Comparison of ENCODE assay signal across 8 cellular contexts in the genomic region with DNA sequence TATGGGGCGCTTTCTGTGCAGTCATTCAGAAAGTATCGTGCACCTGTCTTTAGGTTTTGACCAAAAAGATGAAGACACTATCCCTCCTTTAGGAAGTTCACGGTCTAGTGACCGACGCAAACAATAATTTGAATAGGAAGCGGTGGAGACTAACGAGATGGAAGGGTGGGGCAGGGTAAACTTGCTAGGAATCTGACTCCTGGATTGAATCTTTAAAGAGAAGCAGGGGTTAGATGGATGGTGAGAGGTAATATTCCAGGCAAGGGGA. TPM values are rescaled to one million over a fixed set of nuclear protein-coding genes. Genes with fewer than 3 reads are reported as not detected.
DNase-seq lines count a peak whose midpoint lies in the region; ATAC-seq and TF ChIP-seq lines count a peak whose summit lies in the region.

No MANE protein-coding gene starts in this region.

- H3K4ac ChIP-seq in IMR-90 (ENCODE audit: low read depth, low read length) = peak overlapping the region; percentile 69; the same call in 1 of the 2 replicates

- intact Hi-C loops in IMR-90 (cut with micrococcal nuclease) = no loop called here

- H3K79me1 ChIP-seq in IMR-90 (ENCODE audit: low read depth in 1 of 2, low read length in 2 of 2) = peaks cover 0 to 17% of the 10 kb centered on the region in 2 experiments; a peak in 2 of 4 replicates

- no peak overlapping the region for H2AK9ac ChIP-seq in IMR-90 (replicated peaks; ENCODE audit: low read depth, low read length, poor library complexity)

- H3K36me3 Mint-ChIP-seq in brain = peaks cover 19% of the 10 kb centered on the region

- peak overlapping the region; percentile 19; the same call in 1 of the 2 replicates for H3K23ac ChIP-seq in IMR-90 (ENCODE audit: low read depth, low read length)

- peak overlapping the region; percentile 89 to 98 for H4K8ac ChIP-seq in IMR-90 (ENCODE audit: low read depth in 2 of 2, low read length in 2 of 2)

- peak overlapping the region; percentile 96 for H2AFZ ChIP-seq in IMR-90 (replicated peaks; ENCODE audit: low read length, poor library complexity)

- peak overlapping the region; percentile 98 to 100 (median 98) for H3K4me3 Mint-ChIP-seq in brain

- H2BK5ac ChIP-seq in IMR-90 (ENCODE audit: low read depth, low read length, poor library complexity, severe bottlenecking) = peak overlapping the region; percentile 77

- no peaks in the 10 kb centered on the region for H3K9me1 ChIP-seq in IMR-90 (ENCODE audit: insufficient read depth, low read length)

- H3K4me2 ChIP-seq in IMR-90 (ENCODE audit: low read depth, low read length) = peak overlapping the region; percentile 87

- no peaks in the 10 kb centered on the region for H3K36me3 ChIP-seq in IMR-90 (ENCODE audit: control insufficient read depth, insufficient read depth, low read length)
- H3K36me3 ChIP-seq in muscle layer of colon (ENCODE audit: insufficient read depth, low read length) = no peaks in the 10 kb centered on the region

- TF ChIP-seq POLR2A in IMR-90 (IDR thresholded peaks at IDR 0.05; ENCODE audit: low read depth, low read length) = no peak

- no peak for DNase-seq in IMR-90
- DNase-seq in NCI-H1092 treated with DMSO at 0.1 percent for 48 hours (lab: John Stamatoyannopoulos, UW) = no peak
- no peak for DNase-seq in medulla oblongata (ENCODE audit: extremely low spot score)
- no peak for DNase-seq in stimulated activated CD4-positive, alpha-beta T cell treated with anti-CD3 and anti-CD28 coated beads, Interleukin-1b, Interleukin-23, amount 100 ng/mL, for 48 hours
- no peak for DNase-seq in OCI-M2 (lab: John Stamatoyannopoulos, UW; ENCODE audit: unreplicated experiment)

- peaks cover 44% of the 10 kb centered on the region for H3K4me1 Mint-ChIP-seq in brain

- 0 out of 2 replicates have a peak overlapping the region, but pooled peaks have one; percentile 3 for H2AK5ac ChIP-seq in IMR-90 (ENCODE audit: low read depth, low read length)

- TF ChIP-seq RAD21 in IMR-90 (IDR thresholded peaks at IDR 0.05; ENCODE audit: low read length) = no peak

- H3K4me3 ChIP-seq in IMR-90 (ENCODE audit: insufficient read depth, low read depth, low read length) (peak overlapping the region; percentile 56), muscle layer of colon (ENCODE audit: low read depth in 1 of 2, low read length in 2 of 2) (peak overlapping the region; percentile 30 to 47)

- POLR2A ChIA-PET in IMR-90 (lab: Charles Lee; ENCODE audit: unreplicated experiment) = no interaction called here

- H3K27me3 Mint-ChIP-seq in brain = peaks cover 14% of the 10 kb centered on the region

- no TSS peak for BruUV-seq in IMR-90 (replicated peaks; lab: Mats Ljungman, UMichigan)

- 27% methylated on average over 4 of the region's 7 CpGs; no CpG with 5 or more reads in 1 of the 2 experiments for WGBS in IMR-90 (ENCODE audit: extremely low coverage in 2 of 2, insufficient read length in 1 of 2), 2 experiments

- peak overlapping the region; percentile 78 for H3K56ac ChIP-seq in IMR-90 (ENCODE audit: extremely low read depth, insufficient read depth, low read length)

- peak overlapping the region; percentile 95 for H4K5ac ChIP-seq in IMR-90 (ENCODE audit: low read depth, low read length)

- H3K4me1 ChIP-seq in IMR-90 (ENCODE audit: control insufficient read depth, insufficient read depth, low read length) (peaks cover 3% of the 10 kb centered on the region; the same call in 1 of the 2 replicates), muscle layer of colon (ENCODE audit: insufficient read depth, low read length) (peaks cover 19% of the 10 kb centered on the region)

- H3K9me3 ChIP-seq in IMR-90 (ENCODE audit: control insufficient read depth, insufficient read depth, low read length) (no peaks in the 10 kb centered on the region), muscle layer of colon (ENCODE audit: low read length) (no peaks in the 10 kb centered on the region)

- ATAC-seq in GM19328 (IDR thresholded peaks at IDR 0.05; ENCODE audit: unreplicated experiment) = peak; percentile 3
- ATAC-seq in IMR-90 (ENCODE audit: low read depth) = no peak

- peak overlapping the region; percentile 76; the same call in 1 of the 2 replicates for H3K9ac ChIP-seq in IMR-90 (ENCODE audit: low read depth, low read length)
- H3K9ac ChIP-seq in muscle layer of colon (ENCODE audit: low read length) = peak overlapping the region; percentile 36

- CTCF ChIA-PET in IMR-90 (lab: Yijun Ruan, JAX) = no interaction called here

- H3K14ac ChIP-seq in IMR-90 (replicated peaks; ENCODE audit: low read depth, low read length) = peak overlapping the region; percentile 88

- TF ChIP-seq CTCF in IMR-90 (conservative IDR thresholded peaks at IDR 0.05; ENCODE audit: low read depth, low read length) (no peak), brain (conservative IDR thresholded peaks at IDR 0.05) (no peak)

- H2BK15ac ChIP-seq in IMR-90 (ENCODE audit: low read depth, low read length) = no peak overlapping the region

- H4K91ac ChIP-seq in IMR-90 (ENCODE audit: insufficient read depth, low read depth, low read length) = peak overlapping the region; percentile 49; the same call in 1 of the 2 replicates

- H3K27ac ChIP-seq in IMR-90 (ENCODE audit: insufficient read depth, low read length) = peak overlapping the region; percentile 74; the same call in 1 of the 2 replicates
- H3K27ac ChIP-seq in muscle layer of colon (ENCODE audit: low read depth, low read length) = peak overlapping the region; percentile 87

- dilution Hi-C loops in IMR-90 (cut with HindIII; ENCODE audit: low sequenced_read_pairs, unreplicated experiment) = no loop called here

- no peaks in the 10 kb centered on the region for H3K9me3 Mint-ChIP-seq in brain

- no peaks in the 10 kb centered on the region for H3K27me3 ChIP-seq in IMR-90 (ENCODE audit: control insufficient read depth, insufficient read depth, low read length)
- no peaks in the 10 kb centered on the region for H3K27me3 ChIP-seq in muscle layer of colon (ENCODE audit: control insufficient read depth in 1 of 2, insufficient read depth in 2 of 2, low read length in 2 of 2)

- H4K20me1 ChIP-seq in IMR-90 (ENCODE audit: insufficient read depth, low read length) = peaks cover 36% of the 10 kb centered on the region

- no peak overlapping the region for H3K18ac ChIP-seq in IMR-90 (ENCODE audit: low read depth, low read length)

- no peak overlapping the region for H2BK20ac ChIP-seq in IMR-90 (ENCODE audit: low read depth, low read length)

- peak overlapping the region; percentile 94 to 99 (median 97) for H3K27ac Mint-ChIP-seq in brain

- H2BK120ac ChIP-seq in IMR-90 (ENCODE audit: low read depth, low read length) = peak overlapping the region; percentile 5; the same call in 1 of the 2 replicates

- in situ Hi-C loops in IMR-90 (cut with MboI; ENCODE audit: low sequenced_read_pairs) = no loop called here

TF ChIP-seq in IMR-90, 13 proteins besides CTCF, POLR2A, EP300 and RAD21:
- TF ChIP-seq CEBPB (IDR thresholded peaks at IDR 0.05; ENCODE audit: low read depth, low read length) (no peak), MAZ (IDR thresholded peaks at IDR 0.05; ENCODE audit: borderline replicate concordance, low read depth, low read length) (no peak), CHD1 (IDR thresholded peaks at IDR 0.05; ENCODE audit: low read depth, low read length) (no peak), RFX5 (IDR thresholded peaks at IDR 0.05; ENCODE audit: low read depth, low read length) (no peak), BHLHE40 (IDR thresholded peaks at IDR 0.05; ENCODE audit: low read depth, low read length) (no peak), FOS (IDR thresholded peaks at IDR 0.05; ENCODE audit: low read depth, low read length) (no peak), ELK1 (IDR thresholded peaks at IDR 0.05; ENCODE audit: borderline replicate concordance, low read depth, low read length) (no peak), SMC3 (IDR thresholded peaks at IDR 0.05; ENCODE audit: low read depth, low read length) (no peak), RCOR1 (IDR thresholded peaks at IDR 0.05; ENCODE audit: insufficient replicate concordance, low read length) (no peak), USF2 (IDR thresholded peaks at IDR 0.05; ENCODE audit: low read depth, low read length) (no peak), MAFK (IDR thresholded peaks at IDR 0.05; ENCODE audit: low read depth, low read length) (no peak), NFE2L2 (IDR thresholded peaks at IDR 0.05; ENCODE audit: low read depth, low read length) (no peak), MXI1 (IDR thresholded peaks at IDR 0.05; ENCODE audit: borderline replicate concordance, low read depth, low read length) (no peak)
TF ChIP-seq in IMR-90: peak in this region for 0.

RNA-seq across cellular contexts. Expression of gene TXNL1, which starts 0.6 kb away (rescaled TPM):
- total RNA-seq in IMR-90 (2012; rRNA removed) = 38.7 and 72.2 TPM in 2 replicates
- 55.8 and 62.5 TPM in 2 replicates for polyA plus RNA-seq in IMR-90 (2012; rRNA removed)
- polyA plus RNA-seq in IMR-90 (2012; cell fraction: cytosol; rRNA removed) = 6.4 and 10.7 TPM in 2 replicates
- polyA plus RNA-seq in IMR-90 (2012; cell fraction: nucleus; rRNA removed; ENCODE audit: low replicate concordance) = 3.1 and 17.4 TPM in 2 replicates
- polyA plus RNA-seq in brain (ENCODE audit: insufficient read depth, low read depth, low replicate concordance) = 90.7 TPM

RNA-seq across cellular contexts. Expression of gene WDR7, which starts 12.1 kb away (rescaled TPM):
- 18.6 and 23.3 TPM in 2 replicates for total RNA-seq in IMR-90 (2012; rRNA removed)
- polyA plus RNA-seq in IMR-90 (2012; rRNA removed) (3.7 and 8.2 TPM in 2 replicates), brain (ENCODE audit: insufficient read depth, low read depth, low replicate concordance) (19.7 TPM)
- 1.4 and 1.9 TPM in 2 replicates for polyA plus RNA-seq in IMR-90 (2012; cell fraction: cytosol; rRNA removed)
- 2.3 and 3.7 TPM in 2 replicates for polyA plus RNA-seq in IMR-90 (2012; cell fraction: nucleus; rRNA removed; ENCODE audit: low replicate concordance)
